Comparison of ENCODE assay signal across 35 cellular contexts in genomic region chr11:116281173-116282160, GRCh38.
A peak's percentile ranks its signal among the peaks of the same experiment; 100 is the strongest.
DNase-seq lines count a peak whose midpoint lies in the region; ATAC-seq, FAIRE-seq and TF ChIP-seq lines count a peak whose summit lies in the region.
"Had no signal": no experiment of that assay in that cellular context is flagged by ENCODE, and none has a peak within 500 bp of the region (broad histone marks: within the 10 kb centered on the region; RNA-seq: fewer than 3 reads in every experiment).

No MANE protein-coding gene starts in this region.

- H3K27ac ChIP-seq in lower lobe of right lung, result no peak overlapping the region
- H3K27ac ChIP-seq: BLaER1 treated with 17β-estradiol and CSF1 and Interleukin-3, amounts not matched to agents 10 nM and 100 nM; cardiac muscle cell; colonic mucosa; parathyroid adenoma; right atrium auricular region; spleen; upper lobe of right lung had no signal

- no TSS peak for BruUV-seq in Caco-2 (replicated peaks; lab: Mats Ljungman, UMichigan)

- TF ChIP-seq CTCF in Caco-2 (IDR thresholded peaks at IDR 0.05; ENCODE audit: insufficient read depth in 1 of 2, low read depth in 1 of 2, low read length in 1 of 2, severe bottlenecking in 1 of 2, unreplicated experiment in 1 of 2), result peak; percentile 61 to 69
- no peak for TF ChIP-seq CTCF in WTC11 (IDR thresholded peaks at IDR 0.05)
- peak; percentile 10 for TF ChIP-seq CTCF in lower lobe of right lung (IDR thresholded peaks at IDR 0.05)
- TF ChIP-seq CTCF in activated CD8-positive, alpha-beta T cell treated with anti-CD3 and anti-CD28 coated beads for 36 hours (IDR thresholded peaks at IDR 0.05), result no peak

- H3K9me3 ChIP-seq in Caco-2 (no peaks in the 10 kb centered on the region), lower lobe of right lung (no peaks in the 10 kb centered on the region)
- H3K9me3 ChIP-seq: BLaER1 treated with 17β-estradiol and CSF1 and Interleukin-3, amounts not matched to agents 10 nM and 100 nM; colonic mucosa; MG63; right atrium auricular region; spleen; upper lobe of right lung had no signal

- H3K36me3 ChIP-seq in Caco-2 (ENCODE audit: control insufficient read depth, insufficient read depth, low read length), result no peaks in the 10 kb centered on the region
- no peaks in the 10 kb centered on the region for H3K36me3 ChIP-seq in H7 (replicated peaks; ENCODE audit: control insufficient read depth, insufficient read depth, low read length)
- H3K36me3 ChIP-seq in lower lobe of right lung, result no peaks in the 10 kb centered on the region
- H3K36me3 ChIP-seq: BLaER1 treated with 17β-estradiol and CSF1 and Interleukin-3, amounts not matched to agents 10 nM and 100 nM; cardiac muscle cell; colonic mucosa; MG63; right atrium auricular region; spleen; upper lobe of right lung had no signal

- CTCF ChIA-PET in Caco-2 (lab: Charles Lee) (interaction anchor here (0.6 to 2.2 kb wide), 27 partner anchors 9 to 624 kb away, joined by 3 to 15 read pairs (median 3); no protein-coding TSS in a partner anchor), WTC11 (lab: Charles Lee) (interaction anchor here (0.5 to 3.0 kb wide), 79 partner anchors 9 to 1809 kb away, joined by 3 to 60 read pairs (median 3); no protein-coding TSS in a partner anchor)
- CTCF ChIA-PET in activated CD8-positive, alpha-beta T cell treated with anti-CD3 and anti-CD28 coated beads for 36 hours (lab: Charles Lee), result interaction anchor here (1.1 kb wide), 1 partner anchor 410 kb away, joined by 3 read pairs; no protein-coding TSS in a partner anchor

- intact Hi-C loops in Caco-2 (cut with micrococcal nuclease; ENCODE audit: unreplicated experiment), result loop anchor here (1.0 kb wide), 2 partner anchors 142 to 218 kb away; no protein-coding TSS in a partner anchor
- intact Hi-C loops in lower lobe of right lung (cut with DNase I), result no loop called here
- intact Hi-C loops in activated CD8-positive, alpha-beta T cell treated with anti-CD3 and anti-CD28 coated beads for 36 hours (cut with micrococcal nuclease), result no loop called here

- H3K36me3 Mint-ChIP-seq in Caco-2 (ENCODE audit: insufficient read depth, unreplicated experiment), result no peaks in the 10 kb centered on the region
- no peaks in the 10 kb centered on the region for H3K36me3 Mint-ChIP-seq in WTC11
- H3K36me3 Mint-ChIP-seq in activated CD8-positive, alpha-beta T cell treated with anti-CD3 and anti-CD28 coated beads for 36 hours (ENCODE audit: low read depth), result no peaks in the 10 kb centered on the region
- H3K36me3 Mint-ChIP-seq: activated naive CD8-positive, alpha-beta T cell treated with anti-CD3 and anti-CD28 coated beads, Interleukin-2, amount 10 ng/mL, durations not matched to agents 7 days and 5 days had no signal

- H3K27ac Mint-ChIP-seq in Caco-2 (ENCODE audit: unreplicated experiment), result no peak overlapping the region
- H3K27ac Mint-ChIP-seq in WTC11, result no peak overlapping the region
- no peak overlapping the region for H3K27ac Mint-ChIP-seq in activated CD8-positive, alpha-beta T cell treated with anti-CD3 and anti-CD28 coated beads for 36 hours
- H3K27ac Mint-ChIP-seq: activated CD4-positive, alpha-beta T cell treated with anti-CD3 and anti-CD28 coated beads, Interleukin-2, amount 10 ng/mL, durations not matched to agents 7 days and 5 days; activated naive CD8-positive, alpha-beta T cell treated with anti-CD3 and anti-CD28 coated beads, Interleukin-2, amount 10 ng/mL, durations not matched to agents 7 days and 5 days; activated T-cell treated with anti-CD3 and anti-CD28 coated beads, Interleukin-2, amount 50 U/mL, for 24 hours had no signal

- H3K4me1 ChIP-seq in Caco-2, result peaks cover 27% of the 10 kb centered on the region
- H3K4me1 ChIP-seq in lower lobe of right lung, result peaks cover 5% of the 10 kb centered on the region
- H3K4me1 ChIP-seq: colonic mucosa, parathyroid adenoma, upper lobe of right lung had no signal

- no peak for DNase-seq in Caco-2
- peak; percentile 61 for DNase-seq in H7
- no peak for DNase-seq in WTC11 (ENCODE audit: low spot score)
- no peak for DNase-seq in lower lobe of right lung
- no peak for DNase-seq in frontal cortex (ENCODE audit: low spot score in 2 of 2)
- DNase-seq in activated CD8-positive, alpha-beta T cell treated with anti-CD3 and anti-CD28 coated beads for 36 hours, result no peak
- DNase-seq in AML-193 (lab: John Stamatoyannopoulos, UW), result no peak
- DNase-seq: activated CD4-positive, alpha-beta T cell treated with anti-CD3 and anti-CD28 coated beads, Interleukin-2, amount 10 ng/mL, durations not matched to agents 7 days and 5 days; activated gamma-delta T cell; activated naive CD8-positive, alpha-beta T cell treated with anti-CD3 and anti-CD28 coated beads, Interleukin-2, amount 10 ng/mL, durations not matched to agents 7 days and 5 days; activated T-cell treated with anti-CD3 and anti-CD28 coated beads, Interleukin-2, amount 50 U/mL, for 24 hours; colonic mucosa; effector CD8-positive, alpha-beta T cell; KBM-7; mammary epithelial cell; MG63; NCI-H1105; NCI-H187; NK-92 treated with Interleukin-12 subunit alpha and Interleukin-12 subunit beta, amount 100 ng/mL, for 24 hours; SHP77 treated with DMSO at 0.1 percent for 48 hours; spleen; stimulated activated CD4-positive, alpha-beta T cell treated with anti-CD3 and anti-CD28 coated beads, Interleukin-2, amount 100 ng/mL, for 24 hours; stimulated activated naive CD8-positive, alpha-beta T cell treated with anti-CD3 and anti-CD28 coated beads, Interleukin-15, Interleukin-2, amounts not matched to agents 100 U/mL and 50 U/mL, for 24 hours; T1000; upper lobe of right lung had no signal

- no peaks in the 10 kb centered on the region for H3K27me3 ChIP-seq in Caco-2 (replicated peaks; ENCODE audit: control insufficient read depth, insufficient read depth, low read length)
- H3K27me3 ChIP-seq in H7 (ENCODE audit: control insufficient read depth, insufficient read depth, low read length), result no peaks in the 10 kb centered on the region
- H3K27me3 ChIP-seq in lower lobe of right lung (ENCODE audit: low read depth), result no peaks in the 10 kb centered on the region
- H3K27me3 ChIP-seq: BLaER1 treated with 17β-estradiol and CSF1 and Interleukin-3, amounts not matched to agents 10 nM and 100 nM; cardiac muscle cell; colonic mucosa; MG63; right atrium auricular region; upper lobe of right lung had no signal

- H3K9me3 Mint-ChIP-seq in Caco-2 (ENCODE audit: unreplicated experiment) (no peaks in the 10 kb centered on the region), WTC11 (no peaks in the 10 kb centered on the region)
- no peaks in the 10 kb centered on the region for H3K9me3 Mint-ChIP-seq in activated CD8-positive, alpha-beta T cell treated with anti-CD3 and anti-CD28 coated beads for 36 hours
- H3K9me3 Mint-ChIP-seq: activated CD4-positive, alpha-beta T cell treated with anti-CD3 and anti-CD28 coated beads, Interleukin-2, amount 10 ng/mL, durations not matched to agents 7 days and 5 days; activated naive CD8-positive, alpha-beta T cell treated with anti-CD3 and anti-CD28 coated beads, Interleukin-2, amount 10 ng/mL, durations not matched to agents 7 days and 5 days; activated T-cell treated with anti-CD3 and anti-CD28 coated beads, Interleukin-2, amount 50 U/mL, for 24 hours had no signal

- POLR2A ChIA-PET in Caco-2 (lab: Charles Lee) (interaction anchor here (0.7 kb wide), 1 partner anchor 273 kb away, joined by 4 read pairs; no protein-coding TSS in a partner anchor), WTC11 (lab: Charles Lee) (no interaction called here)
- POLR2A ChIA-PET in activated CD8-positive, alpha-beta T cell treated with anti-CD3 and anti-CD28 coated beads for 36 hours (lab: Charles Lee), result no interaction called here

- no peak for FAIRE-seq in frontal cortex (lab: Jason Lieb, UNC)
- FAIRE-seq: astrocyte, GM18507, GM19239, HTR-8/SVneo, RCC 7860 had no signal

- ATAC-seq in WTC11 (peak; percentile 66), lower lobe of right lung (no peak), HG02571 (IDR thresholded peaks at IDR 0.05; ENCODE audit: unreplicated experiment) (no peak)
- no peak for ATAC-seq in activated CD8-positive, alpha-beta T cell treated with anti-CD3 and anti-CD28 coated beads for 36 hours
- ATAC-seq: stimulated activated naive CD8-positive, alpha-beta T cell treated with anti-CD3 and anti-CD28 coated beads, Interleukin-15, Interleukin-2, amounts not matched to agents 100 U/mL and 50 U/mL, for 24 hours had no signal

- H3K4me1 Mint-ChIP-seq in Caco-2 (ENCODE audit: low read depth, unreplicated experiment), result peaks cover 7% of the 10 kb centered on the region
- no peaks in the 10 kb centered on the region; the same call in 1 of the 2 replicates for H3K4me1 Mint-ChIP-seq in WTC11
- no peaks in the 10 kb centered on the region for H3K4me1 Mint-ChIP-seq in activated CD8-positive, alpha-beta T cell treated with anti-CD3 and anti-CD28 coated beads for 36 hours (ENCODE audit: low read depth)
- H3K4me1 Mint-ChIP-seq: activated CD4-positive, alpha-beta T cell treated with anti-CD3 and anti-CD28 coated beads, Interleukin-2, amount 10 ng/mL, durations not matched to agents 7 days and 5 days; activated naive CD8-positive, alpha-beta T cell treated with anti-CD3 and anti-CD28 coated beads, Interleukin-2, amount 10 ng/mL, durations not matched to agents 7 days and 5 days had no signal

- H3K4me3 Mint-ChIP-seq in Caco-2 (ENCODE audit: unreplicated experiment), result no peak overlapping the region
- no peak overlapping the region for H3K4me3 Mint-ChIP-seq in WTC11
- H3K4me3 Mint-ChIP-seq in activated CD8-positive, alpha-beta T cell treated with anti-CD3 and anti-CD28 coated beads for 36 hours, result no peak overlapping the region
- H3K4me3 Mint-ChIP-seq: activated CD4-positive, alpha-beta T cell treated with anti-CD3 and anti-CD28 coated beads, Interleukin-2, amount 10 ng/mL, durations not matched to agents 7 days and 5 days; activated naive CD8-positive, alpha-beta T cell treated with anti-CD3 and anti-CD28 coated beads, Interleukin-2, amount 10 ng/mL, durations not matched to agents 7 days and 5 days; activated T-cell treated with anti-CD3 and anti-CD28 coated beads, Interleukin-2, amount 50 U/mL, for 24 hours had no signal

- H3K27me3 Mint-ChIP-seq in Caco-2 (ENCODE audit: insufficient read depth, unreplicated experiment) (no peaks in the 10 kb centered on the region), WTC11 (ENCODE audit: low read depth) (no peaks in the 10 kb centered on the region)
- H3K27me3 Mint-ChIP-seq in activated CD8-positive, alpha-beta T cell treated with anti-CD3 and anti-CD28 coated beads for 36 hours, result peaks cover 4% of the 10 kb centered on the region
- H3K27me3 Mint-ChIP-seq: activated naive CD8-positive, alpha-beta T cell treated with anti-CD3 and anti-CD28 coated beads, Interleukin-2, amount 10 ng/mL, durations not matched to agents 7 days and 5 days had no signal

- no peak overlapping the region for H3K4me3 ChIP-seq in Caco-2 (ENCODE audit: low read depth, low read length)
- H3K4me3 ChIP-seq in H7 (ENCODE audit: insufficient read depth, low read depth, low read length), result no peak overlapping the region
- H3K4me3 ChIP-seq in lower lobe of right lung, result no peak overlapping the region
- H3K4me3 ChIP-seq: BLaER1 treated with 17β-estradiol and CSF1 and Interleukin-3, amounts not matched to agents 10 nM and 100 nM; cardiac muscle cell; colonic mucosa; MG63; right atrium auricular region; spleen; upper lobe of right lung had no signal

Comparison
In these comparisons a context has a peak if more than half of its experiments do, and no peak if none do; other contexts are left out.
1. CTCF ChIP-seq: peak in Caco-2 (2 of 2) and lower lobe of right lung (single experiment); none in WTC11 (single experiment) and activated CD8-positive, alpha-beta T cell treated with anti-CD3 and anti-CD28 coated beads for 36 hours (single experiment).